In genomic region chr1:155254228-155254713, GRCh38 we compare ENCODE assay signal across 8 cellular contexts. TPM values are rescaled to one million over a fixed set of nuclear protein-coding genes. Genes with fewer than 3 reads are reported as not detected.
DNase-seq lines count a peak whose midpoint lies in the region; ATAC-seq and TF ChIP-seq lines count a peak whose summit lies in the region.

No MANE protein-coding gene starts in this region.

- no peaks in the 10 kb centered on the region for H3K27me3 Mint-ChIP-seq in activated T-cell treated with anti-CD3 and anti-CD28 coated beads, Interleukin-2, amount 50 U/mL, for 72 hours (ENCODE audit: low read depth)
- H3K27me3 Mint-ChIP-seq in type B pancreatic cell, result no peaks in the 10 kb centered on the region

- TF ChIP-seq CTCF in ascending aorta (IDR thresholded peaks at IDR 0.05), result no peak
- no peak for TF ChIP-seq CTCF in right lobe of liver (IDR thresholded peaks at IDR 0.05)
- TF ChIP-seq CTCF in type B pancreatic cell (conservative IDR thresholded peaks at IDR 0.05), result no peak

- H3K4me3 ChIP-seq in ascending aorta (peak overlapping the region; percentile 82 to 83), right lobe of liver (peak overlapping the region; percentile 72 to 84 (median 79))

- intact Hi-C loops in ascending aorta (cut with DNase I) (no loop called here), right lobe of liver (cut with DNase I) (loop anchor here in 1 of 2 donors (5.0 kb wide), 1 partner anchor 73 kb away; no protein-coding TSS in a partner anchor)

- no peak for ATAC-seq in activated T-cell treated with anti-CD3 and anti-CD28 coated beads, Interleukin-2, amount 50 U/mL, for 72 hours (replicated peaks in 1 of 2)
- ATAC-seq in right lobe of liver, result no peak
- ATAC-seq in HG03139 (IDR thresholded peaks at IDR 0.05; ENCODE audit: unreplicated experiment), result no peak

- H3K27ac Mint-ChIP-seq in activated T-cell treated with anti-CD3 and anti-CD28 coated beads, Interleukin-2, amount 50 U/mL, for 72 hours, result peak overlapping the region; percentile 57
- peak overlapping the region; percentile 61 for H3K27ac Mint-ChIP-seq in type B pancreatic cell

- H3K27ac ChIP-seq in ascending aorta (peak overlapping the region; percentile 97 to 98), right lobe of liver (no peak overlapping the region)

- no peak for TF ChIP-seq POLR2A in right lobe of liver (IDR thresholded peaks at IDR 0.05)

- H3K36me3 ChIP-seq in ascending aorta (peaks cover 6 to 12% of the 10 kb centered on the region in 2 donors), right lobe of liver (peaks cover 0 to 16% (median 0%) of the 10 kb centered on the region in 4 donors)

- no peaks in the 10 kb centered on the region for H3K9me3 ChIP-seq in ascending aorta
- H3K9me3 ChIP-seq in right lobe of liver, result no peaks in the 10 kb centered on the region

- DNase-seq in activated T-cell treated with anti-CD3 and anti-CD28 coated beads, Interleukin-2, amount 50 U/mL, for 72 hours, result no peak
- no peak for DNase-seq in activated T-cell treated with anti-CD3 and anti-CD28 coated beads, Interleukin-2, amount 50 U/mL, for 1 hour
- DNase-seq in ascending aorta (ENCODE audit: low spot score in 2 of 2) (no peak), right lobe of liver (no peak), type B pancreatic cell (ENCODE audit: extremely low spot score, unreplicated experiment) (no peak), SIG-M5 treated with dmso at 0.1 percent for 504 hours (lab: John Stamatoyannopoulos, UW; ENCODE audit: unreplicated experiment) (no peak), NCI-H446 treated with DMSO at 0.1 percent for 48 hours (lab: John Stamatoyannopoulos, UW) (no peak)

- H3K27me3 ChIP-seq in ascending aorta (no peaks in the 10 kb centered on the region), right lobe of liver (no peaks in the 10 kb centered on the region)

- H3K36me3 Mint-ChIP-seq in activated T-cell treated with anti-CD3 and anti-CD28 coated beads, Interleukin-2, amount 50 U/mL, for 72 hours (ENCODE audit: insufficient read depth in 2 of 2), result peaks cover 3 to 13% of the 10 kb centered on the region in 2 donors
- H3K36me3 Mint-ChIP-seq in type B pancreatic cell, result peaks cover 12% of the 10 kb centered on the region

- H3K4me1 ChIP-seq in ascending aorta, result peaks cover 16 to 27% of the 10 kb centered on the region in 2 donors
- H3K4me1 ChIP-seq in right lobe of liver, result peaks cover 0 to 16% (median 0%) of the 10 kb centered on the region in 4 donors

- 56% methylated on average over 7 of the region's 12 CpGs for WGBS in right lobe of liver (ENCODE audit: insufficient coverage, low coverage, low lambda C conversion rate, missing lambda C conversion rate)

- no peaks in the 10 kb centered on the region for H3K9me3 Mint-ChIP-seq in activated T-cell treated with anti-CD3 and anti-CD28 coated beads, Interleukin-2, amount 50 U/mL, for 72 hours
- H3K9me3 Mint-ChIP-seq in type B pancreatic cell, result no peaks in the 10 kb centered on the region

- peaks cover 39% of the 10 kb centered on the region for H3K4me1 Mint-ChIP-seq in activated T-cell treated with anti-CD3 and anti-CD28 coated beads, Interleukin-2, amount 50 U/mL, for 72 hours (ENCODE audit: low read depth)
- H3K4me1 Mint-ChIP-seq in type B pancreatic cell (ENCODE audit: unreplicated experiment), result peaks cover 33% of the 10 kb centered on the region

- H3K4me3 Mint-ChIP-seq in activated T-cell treated with anti-CD3 and anti-CD28 coated beads, Interleukin-2, amount 50 U/mL, for 72 hours, result peak overlapping the region; percentile 85 to 92
- peak overlapping the region; percentile 91 for H3K4me3 Mint-ChIP-seq in type B pancreatic cell

RNA-seq across cellular contexts. Expression of gene ENTREP3, which starts 1.0 kb away (rescaled TPM):
- total RNA-seq in activated T-cell treated with anti-CD3 and anti-CD28 coated beads, Interleukin-2, amount 50 U/mL, for 72 hours, result 10 to 100 TPM; 30.7 to 33.8 TPM
- total RNA-seq in ascending aorta, result 34.5 TPM
- 10 to 100 TPM in 2 of 6 experiments, 1 to 10 TPM in 4; 7.2 to 13.0 (median 9.6) TPM for total RNA-seq in right lobe of liver
- total RNA-seq in type B pancreatic cell (ENCODE audit: low replicate concordance), result 37.4 and 55.7 TPM in 2 replicates

RNA-seq across cellular contexts. Expression of gene SCAMP3, which starts 7.9 kb away (rescaled TPM):
- 100 to 1,000 TPM; 112 to 114 TPM for total RNA-seq in activated T-cell treated with anti-CD3 and anti-CD28 coated beads, Interleukin-2, amount 50 U/mL, for 72 hours
- total RNA-seq in ascending aorta, result 63.6 TPM
- 10 to 100 TPM; 27.9 to 63.4 (median 29.2) TPM for total RNA-seq in right lobe of liver
- total RNA-seq in type B pancreatic cell (ENCODE audit: low replicate concordance), result 52.0 and 58.7 TPM in 2 replicates

RNA-seq across cellular contexts. Expression of gene CLK2, which starts 19.0 kb away (rescaled TPM):
- 10 to 100 TPM; 72.4 to 77.9 TPM for total RNA-seq in activated T-cell treated with anti-CD3 and anti-CD28 coated beads, Interleukin-2, amount 50 U/mL, for 72 hours
- total RNA-seq in ascending aorta, result 32.1 TPM
- 10 to 100 TPM; 10.4 to 29.2 (median 20.2) TPM for total RNA-seq in right lobe of liver
- total RNA-seq in type B pancreatic cell (ENCODE audit: low replicate concordance), result 61.5 and 96.8 TPM in 2 replicates

RNA-seq across cellular contexts. Expression of gene HCN3, which starts 23.0 kb away (rescaled TPM):
- 1 to 10 TPM; 3.6 to 4.1 TPM for total RNA-seq in activated T-cell treated with anti-CD3 and anti-CD28 coated beads, Interleukin-2, amount 50 U/mL, for 72 hours
- total RNA-seq in ascending aorta, result 2.6 TPM
- total RNA-seq in right lobe of liver, result 1 to 10 TPM in 4 of 6 experiments, under 1 TPM in 2; 0.56 to 1.6 (median 1.2) TPM
- 9.5 and 10.6 TPM in 2 replicates for total RNA-seq in type B pancreatic cell (ENCODE audit: low replicate concordance)

RNA-seq across cellular contexts. Expression of gene MTX1, which starts 45.8 kb away (rescaled TPM):
- 10 to 100 TPM; 25.5 to 27.4 TPM for total RNA-seq in activated T-cell treated with anti-CD3 and anti-CD28 coated beads, Interleukin-2, amount 50 U/mL, for 72 hours
- total RNA-seq in ascending aorta, result 23.9 TPM
- 10 to 100 TPM; 20.0 to 50.7 (median 23.9) TPM for total RNA-seq in right lobe of liver
- 34.0 and 44.2 TPM in 2 replicates for total RNA-seq in type B pancreatic cell (ENCODE audit: low replicate concordance)

Comparison
In these comparisons a context has a peak if more than half of its experiments do, and no peak if none do; other contexts are left out.
1. H3K27ac ChIP-seq: peak in ascending aorta (2 of 2); none in right lobe of liver (0 of 3).